In genomic region chr3:49029563-49029884, GRCh38 we compare ENCODE assay signal across 1 cellular context.
TF ChIP-seq lines count a peak whose summit lies in the region.

No MANE protein-coding gene starts in this region.

TF ChIP-seq in endothelial cell of umbilical vein, 7 proteins besides CTCF, POLR2A, EP300 and RAD21:
- TF ChIP-seq JUN (IDR thresholded peaks at IDR 0.05; ENCODE audit: borderline replicate concordance, insufficient read depth, insufficient read length, low read depth) (no peak), MAX (IDR thresholded peaks at IDR 0.05; ENCODE audit: insufficient read depth, insufficient read length) (no peak), FOS (IDR thresholded peaks at IDR 0.05; ENCODE audit: borderline replicate concordance, insufficient read depth, low read length) (no peak), MYC (IDR thresholded peaks at IDR 0.05; ENCODE audit: low read depth, low read length) (no peak), GATA2 (IDR thresholded peaks at IDR 0.05; ENCODE audit: insufficient read depth, insufficient read length, low read depth, low read length) (no peak), EZH2 (IDR thresholded peaks at IDR 0.05; ENCODE audit: borderline replicate concordance, low read depth, low read length, severe bottlenecking) (no peak), POLR2AphosphoS5 (IDR thresholded peaks at IDR 0.05; ENCODE audit: insufficient read depth, low read depth, low read length) (no peak)
TF ChIP-seq in endothelial cell of umbilical vein: peak in this region for 0.
